In genomic region chr12:2481951-2482350, GRCh38 we compare ENCODE assay signal across 18 cellular contexts.
DNase-seq lines count a peak whose midpoint lies in the region; ATAC-seq and TF ChIP-seq lines count a peak whose summit lies in the region.
"Had no signal": no experiment of that assay in that cellular context is flagged by ENCODE, and none has a peak within 500 bp of the region (broad histone marks: within the 10 kb centered on the region; RNA-seq: fewer than 3 reads in every experiment).

No MANE protein-coding gene starts in this region.

- intact Hi-C loops in cardiac septum (cut with DNase I) = no loop called here

- ATAC-seq in GM21367 (IDR thresholded peaks at IDR 0.05; ENCODE audit: unreplicated experiment) = no peak
- ATAC-seq: PC-3 had no signal

- no peak for TF ChIP-seq CTCF in HFF-Myc (IDR thresholded peaks at IDR 0.05; ENCODE audit: low read depth, low read length, missing control alignments)

- no peak overlapping the region for H3K4me3 ChIP-seq in HFF-Myc (replicated peaks; ENCODE audit: low read depth, low read length)
- H3K4me3 ChIP-seq: GM23248 had no signal

- DNase-seq in HFF-Myc (ENCODE audit: extremely low read depth, low read depth) (peak; percentile 46), NCI-H446 treated with DMSO at 0.1 percent for 48 hours (lab: John Stamatoyannopoulos, UW) (peak; percentile 66), cardiac septum (ENCODE audit: low spot score) (peak; percentile 65), occipital lobe (lab: John Stamatoyannopoulos, UW) (peak; percentile 74), NCI-H2196 (lab: John Stamatoyannopoulos, UW; ENCODE audit: unreplicated experiment) (no peak), COLO829 (ENCODE audit: low spot score) (no peak)
- DNase-seq: ACHN; Calu3; CD4-positive, CD25-positive, alpha-beta regulatory T cell; DND-41; GM23248; HCEC 1CT; NCI-H1417; NCI-H345; NCI-H82; PC-3; SW 1271 had no signal

Comparison
In these comparisons a context has a peak if more than half of its experiments do, and no peak if none do; other contexts are left out.
1. DNase-seq: peak in HFF-Myc (single experiment), NCI-H446 treated with DMSO at 0.1 percent for 48 hours (single experiment), cardiac septum (single experiment) and occipital lobe (single experiment); none in NCI-H2196 (single experiment) and COLO829 (single experiment).